9 cellular contexts compared by ENCODE assay signal in the genomic region with DNA sequence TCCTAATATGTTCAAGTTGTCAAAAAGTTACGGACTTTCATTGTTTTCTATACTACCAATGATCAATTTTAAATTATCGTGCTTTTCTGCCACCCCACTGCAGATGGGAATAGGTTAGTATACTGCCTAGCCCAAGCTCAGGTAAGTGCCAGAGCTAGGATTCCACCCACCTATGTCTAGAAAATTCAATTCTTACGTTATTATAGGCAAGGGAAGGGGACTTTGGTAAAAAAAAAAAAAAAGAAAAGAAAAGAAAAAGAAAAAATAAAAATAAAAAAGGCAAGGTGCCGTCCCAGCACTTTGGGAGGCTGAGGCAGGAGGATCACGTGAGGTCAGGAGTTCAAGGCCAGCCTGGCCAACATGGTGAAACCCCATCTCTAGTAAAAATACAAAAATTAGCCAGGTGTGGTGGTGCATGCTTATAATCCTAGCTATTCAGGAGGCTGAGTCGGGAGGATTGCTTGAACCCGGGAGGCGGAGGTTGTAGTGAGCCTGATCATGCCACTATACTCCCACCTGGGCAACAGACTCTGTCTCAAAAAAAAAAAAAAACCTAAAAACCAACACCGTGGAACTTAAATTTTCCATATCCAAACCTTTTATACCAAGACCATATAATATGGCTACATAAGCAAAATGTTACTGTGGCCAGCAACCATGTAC. TPM values are rescaled to one million over a fixed set of nuclear protein-coding genes. Genes with fewer than 3 reads are reported as not detected.
DNase-seq lines count a peak whose midpoint lies in the region; ATAC-seq and TF ChIP-seq lines count a peak whose summit lies in the region.
"Had no signal": no experiment of that assay in that cellular context is flagged by ENCODE, and none has a peak within 500 bp of the region (broad histone marks: within the 10 kb centered on the region; RNA-seq: fewer than 3 reads in every experiment).

No MANE protein-coding gene starts in this region.

- no peak overlapping the region for H2AFZ ChIP-seq in MM.1S (ENCODE audit: low read length)

- H3K9ac ChIP-seq in MM.1S (ENCODE audit: low read length): peak overlapping the region; percentile 94

- TF ChIP-seq CTCF in BJ (IDR thresholded peaks at IDR 0.05; ENCODE audit: insufficient read depth, low read depth, low read length) (no peak), MM.1S (IDR thresholded peaks at IDR 0.05; ENCODE audit: low read length) (no peak)

- no peaks in the 10 kb centered on the region for H3K27me3 ChIP-seq in BJ (ENCODE audit: control insufficient read depth, insufficient read depth, low read length)
- H3K27me3 ChIP-seq in MM.1S (replicated peaks; ENCODE audit: insufficient read depth, low read length): no peaks in the 10 kb centered on the region
- H3K27me3 ChIP-seq: neutrophil had no signal

- no peak for ATAC-seq in central memory CD8-positive, alpha-beta T cell (replicated peaks; ENCODE audit: extremely low read depth, poor library complexity, severe bottlenecking)
- ATAC-seq in naive thymus-derived CD8-positive, alpha-beta T cell: no peak
- ATAC-seq in GM21786 (IDR thresholded peaks at IDR 0.05; ENCODE audit: unreplicated experiment): no peak
- no peak for ATAC-seq in HG03520 (IDR thresholded peaks at IDR 0.05; ENCODE audit: unreplicated experiment)
- no peak for ATAC-seq in HG03175 (IDR thresholded peaks at IDR 0.05; ENCODE audit: unreplicated experiment)

- H3F3A ChIP-seq in MM.1S (ENCODE audit: insufficient read depth, low read length): peaks cover 59% of the 10 kb centered on the region

- peaks cover 28% of the 10 kb centered on the region for H3K79me2 ChIP-seq in MM.1S (ENCODE audit: low read length)

- no peaks in the 10 kb centered on the region for H3K9me3 ChIP-seq in MM.1S (replicated peaks; ENCODE audit: insufficient read depth, low read length)
- H3K9me3 ChIP-seq: neutrophil had no signal

- H3K36me3 Mint-ChIP-seq in central memory CD8-positive, alpha-beta T cell (ENCODE audit: insufficient read depth): peaks cover 38% of the 10 kb centered on the region
- peaks cover 15 to 34% (median 19%) of the 10 kb centered on the region in 3 donors for H3K36me3 Mint-ChIP-seq in naive thymus-derived CD8-positive, alpha-beta T cell

- DNase-seq in BJ (ENCODE audit: low read depth): no peak
- DNase-seq in MM.1S: peak; percentile 21
- no peak for DNase-seq in central memory CD8-positive, alpha-beta T cell (ENCODE audit: low spot score in 2 of 2)
- no peak for DNase-seq in naive thymus-derived CD8-positive, alpha-beta T cell
- no peak for DNase-seq in AG08395 (ENCODE audit: low spot score)

- H3K9me2 ChIP-seq in MM.1S (replicated peaks; ENCODE audit: insufficient read depth, low read length): no peaks in the 10 kb centered on the region

- peak overlapping the region; percentile 70 for H3K4me2 ChIP-seq in MM.1S (ENCODE audit: low read depth, low read length)

- peaks cover 31% of the 10 kb centered on the region for H3K4me1 Mint-ChIP-seq in central memory CD8-positive, alpha-beta T cell
- H3K4me1 Mint-ChIP-seq in naive thymus-derived CD8-positive, alpha-beta T cell: peaks cover 15 to 42% (median 36%) of the 10 kb centered on the region in 4 donors

- peaks cover 2% of the 10 kb centered on the region; the same call in 1 of the 2 replicates for H3K36me3 ChIP-seq in BJ (ENCODE audit: control insufficient read depth, insufficient read depth, low read length)
- H3K36me3 ChIP-seq in MM.1S (replicated peaks; ENCODE audit: insufficient read depth, low read length): peaks cover 13% of the 10 kb centered on the region

- no peaks in the 10 kb centered on the region for H3K27me3 Mint-ChIP-seq in central memory CD8-positive, alpha-beta T cell
- H3K27me3 Mint-ChIP-seq in naive thymus-derived CD8-positive, alpha-beta T cell: no peaks in the 10 kb centered on the region

- POLR2A ChIA-PET in BJ (lab: Charles Lee): interaction anchor here (0.6 kb wide), 1 partner anchor 505 kb away, joined by 3 read pairs; no protein-coding TSS in a partner anchor
- POLR2A ChIA-PET in naive thymus-derived CD8-positive, alpha-beta T cell (lab: Charles Lee): interaction anchor here (0.7 to 2.4 kb wide), 4 partner anchors 16 to 1488 kb away, joined by 3 to 16 read pairs (median 6); a partner anchor contains a TSS

- CTCF ChIA-PET in BJ (lab: Yijun Ruan, JAX): no interaction called here

- H3K4me3 Mint-ChIP-seq in central memory CD8-positive, alpha-beta T cell: peak overlapping the region; percentile 95
- H3K4me3 Mint-ChIP-seq in naive thymus-derived CD8-positive, alpha-beta T cell: peak overlapping the region; percentile 90 to 99 (median 95)

- peaks cover 23% of the 10 kb centered on the region; the same call in 1 of the 2 replicates for H4K20me1 ChIP-seq in MM.1S (ENCODE audit: insufficient read depth, low read length)

- H3K4me3 ChIP-seq in BJ (ENCODE audit: low read depth, low read length) (peak overlapping the region; percentile 69), MM.1S (ENCODE audit: low read length) (peak overlapping the region; percentile 88)

- H3K9me3 Mint-ChIP-seq in central memory CD8-positive, alpha-beta T cell: no peaks in the 10 kb centered on the region
- H3K9me3 Mint-ChIP-seq in naive thymus-derived CD8-positive, alpha-beta T cell: peaks cover 0 to 2% (median 0%) of the 10 kb centered on the region in 9 donors

- peaks cover 8% of the 10 kb centered on the region for H3K4me1 ChIP-seq in MM.1S (ENCODE audit: low read length)

- H3K27ac ChIP-seq in MM.1S (ENCODE audit: low read length): peak overlapping the region; percentile 78; the same call in 1 of the 2 replicates

- peak overlapping the region; percentile 98 for H3K27ac Mint-ChIP-seq in central memory CD8-positive, alpha-beta T cell (ENCODE audit: low read depth)
- H3K27ac Mint-ChIP-seq in naive thymus-derived CD8-positive, alpha-beta T cell: peak overlapping the region; percentile 95 to 100 (median 98)

RNA-seq across cellular contexts. Expression of a gene that starts 1.3 kb away (rescaled TPM):
- polyA plus RNA-seq in BJ (2011; rRNA removed): 22.1 and 59.4 TPM in 2 replicates
- 3.7 and 4.3 TPM in 2 replicates for polyA minus RNA-seq in BJ (2011; rRNA and poly(A)+ RNA removed)
- 10 to 100 TPM; 35.4 to 35.5 TPM for total RNA-seq in naive thymus-derived CD8-positive, alpha-beta T cell
- polyA plus RNA-seq in naive thymus-derived CD8-positive, alpha-beta T cell: 10 to 100 TPM; 31.8 to 43.3 (median 36.2) TPM

RNA-seq across cellular contexts. Expression of a gene that starts 39.7 kb away (rescaled TPM):
- 7.8 and 11.2 TPM in 2 replicates for polyA plus RNA-seq in BJ (2011; rRNA removed)
- polyA minus RNA-seq in BJ (2011; rRNA and poly(A)+ RNA removed): 6.1 and 8.4 TPM in 2 replicates
- total RNA-seq in naive thymus-derived CD8-positive, alpha-beta T cell: 10 to 100 TPM; 10.6 to 14.5 TPM
- 10 to 100 TPM in 2 of 3 donors, 1 to 10 TPM in 1; 9.8 to 14.8 (median 11.6) TPM for polyA plus RNA-seq in naive thymus-derived CD8-positive, alpha-beta T cell
